12 cellular contexts compared by ENCODE assay signal in the genomic region with DNA sequence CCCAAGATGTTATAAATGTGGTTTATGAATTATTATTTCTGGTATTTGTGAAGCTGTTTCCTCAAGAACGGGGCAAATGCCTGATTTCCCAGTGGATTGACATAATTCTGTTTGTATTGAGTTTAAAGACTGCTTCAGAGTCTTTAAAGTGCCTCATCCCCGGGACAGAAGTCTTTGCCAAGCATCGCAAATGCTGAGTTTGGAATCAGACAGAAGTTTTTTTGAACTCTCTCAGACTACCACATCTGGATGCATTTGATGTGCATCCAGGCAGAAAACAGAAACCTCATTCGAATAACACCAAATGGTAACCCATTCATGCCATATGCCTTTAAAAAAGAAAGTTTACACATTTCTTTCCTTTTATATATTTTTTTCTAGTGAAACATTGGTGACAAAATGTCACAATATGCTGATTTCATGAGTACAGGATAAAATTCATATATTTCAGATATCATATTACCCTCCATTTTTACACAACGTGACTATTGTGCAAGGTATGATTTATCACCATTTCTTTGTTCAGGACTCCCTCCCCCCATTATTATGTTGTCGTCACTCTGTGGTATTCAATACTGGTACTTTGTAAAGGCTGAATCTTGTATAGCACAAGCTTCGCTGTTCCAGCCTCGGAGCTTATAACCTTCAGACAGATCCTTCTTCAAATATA.
DNase-seq lines count a peak whose midpoint lies in the region; ATAC-seq and TF ChIP-seq lines count a peak whose summit lies in the region.
"Had no signal": no experiment of that assay in that cellular context is flagged by ENCODE, and none has a peak within 500 bp of the region (broad histone marks: within the 10 kb centered on the region; RNA-seq: fewer than 3 reads in every experiment).

No MANE protein-coding gene starts in this region.

- no peak overlapping the region for H3K4me3 Mint-ChIP-seq in type B pancreatic cell
- H3K4me3 Mint-ChIP-seq in stimulated activated naive CD8-positive, alpha-beta T cell treated with anti-CD3 and anti-CD28 coated beads, Interleukin-15, amount 100 ng/mL, for 72 hours, result no peak overlapping the region
- H3K4me3 Mint-ChIP-seq: activated CD8-positive, alpha-beta T cell treated with anti-CD3 and anti-CD28 coated beads for 36 hours; CD4-positive, alpha-beta memory T cell; immature natural killer cell had no signal

- H3K27me3 ChIP-seq in SK-N-SH (ENCODE audit: insufficient read depth) (no peaks in the 10 kb centered on the region), Panc1 (ENCODE audit: control insufficient read depth, insufficient read depth, low read length) (no peaks in the 10 kb centered on the region), fibroblast of lung (ENCODE audit: control insufficient read depth, insufficient read depth, low read length) (no peaks in the 10 kb centered on the region), suprapubic skin (no peaks in the 10 kb centered on the region)

- H3K79me2 ChIP-seq in SK-N-SH (ENCODE audit: insufficient read depth), result no peaks in the 10 kb centered on the region
- H3K79me2 ChIP-seq in fibroblast of lung (ENCODE audit: control insufficient read depth, insufficient read depth, low read length), result peaks cover 17% of the 10 kb centered on the region

- no peak for TF ChIP-seq CTCF in SK-N-SH (IDR thresholded peaks at IDR 0.05)
- no peak for TF ChIP-seq CTCF in Panc1 (IDR thresholded peaks at IDR 0.05)
- TF ChIP-seq CTCF in fibroblast of lung (conservative IDR thresholded peaks at IDR 0.05 in 1 of 2, IDR thresholded peaks at IDR 0.05 in 1 of 2; ENCODE audit: low read depth in 1 of 2, low read length in 2 of 2), result no peak
- TF ChIP-seq CTCF in suprapubic skin (IDR thresholded peaks at IDR 0.05), result no peak
- no peak for TF ChIP-seq CTCF in type B pancreatic cell (conservative IDR thresholded peaks at IDR 0.05)

- peak overlapping the region; percentile 59 for H3K4me2 ChIP-seq in SK-N-SH
- H3K4me2 ChIP-seq in fibroblast of lung (ENCODE audit: extremely low read depth, insufficient read depth, low read length), result peak overlapping the region; percentile 73

- H3K27ac Mint-ChIP-seq in type B pancreatic cell, result no peak overlapping the region
- no peak overlapping the region for H3K27ac Mint-ChIP-seq in stimulated activated naive CD8-positive, alpha-beta T cell treated with anti-CD3 and anti-CD28 coated beads, Interleukin-15, amount 100 ng/mL, for 72 hours
- H3K27ac Mint-ChIP-seq: activated CD8-positive, alpha-beta T cell treated with anti-CD3 and anti-CD28 coated beads for 36 hours; CD4-positive, alpha-beta memory T cell; immature natural killer cell had no signal

- no peaks in the 10 kb centered on the region for H3K9me2 ChIP-seq in SK-N-SH

- intact Hi-C loops in Panc1 (cut with micrococcal nuclease; ENCODE audit: unreplicated experiment), result loop anchor here (5.0 to 10.0 kb wide), 2 partner anchors 87 to 749 kb away; no protein-coding TSS in a partner anchor

- no peak for DNase-seq in SK-N-SH
- no peak for DNase-seq in Panc1 (ENCODE audit: low read depth, low spot score)
- DNase-seq in fibroblast of lung (ENCODE audit: low read depth in 2 of 2), result peak; percentile 72 to 81
- DNase-seq in suprapubic skin (ENCODE audit: low spot score in 2 of 2), result no peak
- DNase-seq in type B pancreatic cell (ENCODE audit: extremely low spot score, unreplicated experiment), result no peak
- DNase-seq in stimulated activated naive CD8-positive, alpha-beta T cell treated with anti-CD3 and anti-CD28 coated beads, Interleukin-15, amount 100 ng/mL, for 72 hours, result no peak
- DNase-seq: activated CD8-positive, alpha-beta T cell treated with anti-CD3 and anti-CD28 coated beads for 36 hours; CD4-positive, alpha-beta memory T cell; cerebellar nuclear complex; immature natural killer cell had no signal

- H3K4me1 ChIP-seq in SK-N-SH (ENCODE audit: control insufficient read depth in 1 of 2, insufficient read depth in 2 of 2, low read depth in 1 of 2, low read length in 1 of 2) (peaks cover 43 to 71% of the 10 kb centered on the region in 2 experiments), Panc1 (ENCODE audit: control insufficient read depth, insufficient read depth, low read length) (peaks cover 95% of the 10 kb centered on the region), fibroblast of lung (ENCODE audit: control insufficient read depth, extremely low read depth, insufficient read depth, low read length) (peaks cover 23% of the 10 kb centered on the region), suprapubic skin (peaks cover 49% of the 10 kb centered on the region)

- 40% methylated on average over 8 of the region's 8 CpGs for WGBS in SK-N-SH (ENCODE audit: low lambda C conversion rate)
- WGBS in suprapubic skin, result 28% methylated on average over 8 of the region's 8 CpGs

- TF ChIP-seq EP300 in SK-N-SH (IDR thresholded peaks at IDR 0.05; ENCODE audit: borderline replicate concordance in 1 of 2, low read depth in 1 of 2, low read length in 1 of 2) (no peak), suprapubic skin (IDR thresholded peaks at IDR 0.05) (no peak)

- H3K4me3 ChIP-seq in SK-N-SH (ENCODE audit: low read depth in 2 of 2, low read length in 1 of 2) (0 out of 4 replicates have a peak overlapping the region, but pooled peaks of 1 of the 2 experiments have one; percentile 21), Panc1 (ENCODE audit: low read depth in 2 of 2, low read length in 2 of 2) (peak overlapping the region in 1 of 2 experiments; percentile 39; a peak in 2 of 4 replicates), fibroblast of lung (replicated peaks in 1 of 4; ENCODE audit: control extremely low read depth in 1 of 4, insufficient read depth in 1 of 4, low read depth in 3 of 4, low read length in 4 of 4) (peak overlapping the region in 3 of 4 experiments; percentile 13 to 48 (median 29)), suprapubic skin (peak overlapping the region; percentile 6)

- H3K27ac ChIP-seq in SK-N-SH (ENCODE audit: low read depth in 2 of 2, low read length in 1 of 2) (peak overlapping the region; percentile 58 to 89; a peak in 3 of 4 replicates), Panc1 (ENCODE audit: low read length) (peak overlapping the region; percentile 100), fibroblast of lung (ENCODE audit: insufficient read depth, low read length) (peak overlapping the region; percentile 72), suprapubic skin (peak overlapping the region; percentile 66)

- no peaks in the 10 kb centered on the region for H3K9me3 ChIP-seq in SK-N-SH
- no peaks in the 10 kb centered on the region for H3K9me3 ChIP-seq in Panc1 (ENCODE audit: control insufficient read depth, insufficient read depth, low read depth, low read length)
- H3K9me3 ChIP-seq in fibroblast of lung (ENCODE audit: control insufficient read depth, insufficient read depth, low read depth, low read length), result no peaks in the 10 kb centered on the region
- H3K9me3 ChIP-seq in suprapubic skin, result no peaks in the 10 kb centered on the region

- TF ChIP-seq POLR2A in suprapubic skin (IDR thresholded peaks at IDR 0.05), result no peak

- H3K9ac ChIP-seq in SK-N-SH (no peak overlapping the region), fibroblast of lung (ENCODE audit: insufficient read depth, low read length) (no peak overlapping the region)

- BruUV-seq in Panc1 (replicated peaks; lab: Mats Ljungman, UMichigan), result no TSS peak

- no peaks in the 10 kb centered on the region for H3K36me3 ChIP-seq in SK-N-SH (replicated peaks in 1 of 2; ENCODE audit: control insufficient read depth in 1 of 2, insufficient read depth in 2 of 2, low read length in 1 of 2)
- no peaks in the 10 kb centered on the region for H3K36me3 ChIP-seq in Panc1 (ENCODE audit: control insufficient read depth, insufficient read depth, low read length)
- H3K36me3 ChIP-seq in fibroblast of lung (ENCODE audit: control insufficient read depth, insufficient read depth, low read length), result no peaks in the 10 kb centered on the region
- H3K36me3 ChIP-seq in suprapubic skin, result no peaks in the 10 kb centered on the region

- CTCF ChIA-PET in SK-N-SH (lab: Yijun Ruan, JAX), result no interaction called here
- CTCF ChIA-PET in Panc1 (lab: Charles Lee), result no interaction called here

- no peak for TF ChIP-seq RAD21 in SK-N-SH (IDR thresholded peaks at IDR 0.05; ENCODE audit: low read length)

- peaks cover 14% of the 10 kb centered on the region for H3F3A ChIP-seq in SK-N-SH (replicated peaks; ENCODE audit: insufficient read depth)

- H4K20me1 ChIP-seq in SK-N-SH (ENCODE audit: insufficient read depth) (no peaks in the 10 kb centered on the region), fibroblast of lung (ENCODE audit: control insufficient read depth, extremely low read depth, insufficient read depth, low read length) (no peaks in the 10 kb centered on the region)

- ATAC-seq in SK-N-SH treated with all-trans-retinoic acid at 6 μM for 48 hours (no peak), Panc1 (peak; percentile 49), GM21737 (IDR thresholded peaks at IDR 0.05; ENCODE audit: unreplicated experiment) (no peak)
- ATAC-seq in stimulated activated naive CD8-positive, alpha-beta T cell treated with anti-CD3 and anti-CD28 coated beads, Interleukin-15, amount 100 ng/mL, for 72 hours, result no peak
- ATAC-seq: activated CD8-positive, alpha-beta T cell treated with anti-CD3 and anti-CD28 coated beads for 36 hours had no signal

- no peak overlapping the region for H2AFZ ChIP-seq in SK-N-SH (ENCODE audit: low read depth)
- no peak overlapping the region for H2AFZ ChIP-seq in fibroblast of lung (ENCODE audit: low read length)

- no peaks in the 10 kb centered on the region for H3K36me3 Mint-ChIP-seq in type B pancreatic cell
- H3K36me3 Mint-ChIP-seq: CD4-positive, alpha-beta memory T cell; immature natural killer cell had no signal

- H3K4me1 Mint-ChIP-seq in type B pancreatic cell (ENCODE audit: unreplicated experiment), result peaks cover 34% of the 10 kb centered on the region
- H3K4me1 Mint-ChIP-seq in stimulated activated naive CD8-positive, alpha-beta T cell treated with anti-CD3 and anti-CD28 coated beads, Interleukin-15, amount 100 ng/mL, for 72 hours, result peaks cover 12% of the 10 kb centered on the region

- no peaks in the 10 kb centered on the region for H3K9me3 Mint-ChIP-seq in type B pancreatic cell
- no peaks in the 10 kb centered on the region for H3K9me3 Mint-ChIP-seq in stimulated activated naive CD8-positive, alpha-beta T cell treated with anti-CD3 and anti-CD28 coated beads, Interleukin-15, amount 100 ng/mL, for 72 hours
- H3K9me3 Mint-ChIP-seq: activated CD8-positive, alpha-beta T cell treated with anti-CD3 and anti-CD28 coated beads for 36 hours had no signal

- H3K27me3 Mint-ChIP-seq in type B pancreatic cell, result no peaks in the 10 kb centered on the region
- peaks cover 25% of the 10 kb centered on the region for H3K27me3 Mint-ChIP-seq in stimulated activated naive CD8-positive, alpha-beta T cell treated with anti-CD3 and anti-CD28 coated beads, Interleukin-15, amount 100 ng/mL, for 72 hours

- in situ Hi-C loops in Panc1 (cut with HindIII; ENCODE audit: low pct_unique_long_range_greater_than_20kb, low sequenced_read_pairs), result no loop called here

- POLR2A ChIA-PET in SK-N-SH (lab: Yijun Ruan, JAX), result interaction anchor here (0.8 to 2.2 kb wide), 4 partner anchors 16 to 93 kb away, joined by 3 to 12 read pairs (median 4); no protein-coding TSS in a partner anchor
- POLR2A ChIA-PET in Panc1 (lab: Charles Lee), result interaction anchor here (0.6 to 1.0 kb wide), 2 partner anchors 93 to 710 kb away, joined by 3 read pairs; no protein-coding TSS in a partner anchor

TF ChIP-seq in SK-N-SH, 30 proteins besides CTCF, POLR2A, EP300 and RAD21 (continues in another document):
- TF ChIP-seq SMC3 (IDR thresholded peaks at IDR 0.05; ENCODE audit: low read depth, low read length), result no peak

Comparison
In these comparisons a context has a peak if more than half of its experiments do, and no peak if none do; other contexts are left out.
1. DNase-seq: peak in fibroblast of lung (2 of 2); none in SK-N-SH (single experiment), Panc1 (single experiment), suprapubic skin (0 of 2), type B pancreatic cell (single experiment) and stimulated activated naive CD8-positive, alpha-beta T cell treated with anti-CD3 and anti-CD28 coated beads, Interleukin-15, amount 100 ng/mL, for 72 hours (0 of 2).
2. Peak in every context shown above with its lines, with median percentiles within 50 percentile points of each other: H3K27ac ChIP-seq.